In the genomic region with DNA sequence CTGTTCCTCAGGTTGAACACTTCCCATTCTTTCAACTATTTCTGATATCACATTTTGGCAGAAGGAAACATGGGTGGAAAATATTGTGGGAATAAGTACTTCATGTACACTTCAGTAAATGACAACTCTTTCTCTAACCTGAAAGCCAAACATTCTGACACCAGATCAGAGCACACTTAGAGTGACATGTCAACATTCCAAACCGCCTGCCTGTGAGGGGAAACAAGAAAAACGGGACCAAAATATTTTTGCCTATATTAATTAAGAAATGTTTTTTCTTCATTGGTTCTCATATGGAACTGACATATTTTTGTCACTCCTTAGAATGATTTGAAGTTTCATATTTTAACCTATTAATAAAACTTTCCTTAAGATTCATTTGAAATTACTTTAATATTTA, we compare ENCODE assay signal across 30 cellular contexts.
"Had no signal": no experiment of that assay in that cellular context is flagged by ENCODE, and none has a peak within 500 bp of the region (broad histone marks: within the 10 kb centered on the region; RNA-seq: fewer than 3 reads in every experiment).

No MANE protein-coding gene starts in this region.

- H3K27ac ChIP-seq: body of pancreas, colonic mucosa, gastrocnemius medialis, heart left ventricle, WERI-Rb-1 had no signal

- H3K4me3 ChIP-seq: body of pancreas, colonic mucosa, gastrocnemius medialis, heart left ventricle had no signal

- DNase-seq: activated CD4-positive, alpha-beta T cell treated with anti-CD3 and anti-CD28 coated beads for 36 hours; activated CD4-positive, alpha-beta T cell treated with anti-CD3 and anti-CD28 coated beads, Interleukin-2, amount 50 U/mL, for 1 hour; activated CD4-positive, alpha-beta T cell treated with anti-CD3 and anti-CD28 coated beads, Interleukin-2, amount 50 U/mL, for 48 hours; activated CD4-positive, CD25-positive, alpha-beta regulatory T cell; activated CD4-positive, CD25-positive, alpha-beta regulatory T cell treated with anti-CD3 and anti-CD28 coated beads, Interleukin-2, amount 50 U/mL, for 72 hours; activated CD8-positive, alpha-beta memory T cell treated with anti-CD3 and anti-CD28 coated beads for 24 hours; activated CD8-positive, alpha-beta T cell treated with anti-CD3 and anti-CD28 coated beads for 36 hours; activated effector memory CD4-positive, alpha-beta T cell treated with Interleukin-2 at 50 U/mL for 16 hours; activated gamma-delta T cell treated with Interleukin-2 at 50 U/mL for 16 hours; activated naive CD4-positive, alpha-beta T cell treated with anti-CD3 and anti-CD28 coated beads, Interleukin-2, amount 50 U/mL, for 16 hours; activated naive CD4-positive, alpha-beta T cell treated with Interleukin-2 at 50 U/mL for 16 hours; activated T-cell treated with anti-CD3 and anti-CD28 coated beads, Interleukin-2, amount 50 U/mL, for 4 hours; amygdala; aorta; body of pancreas; caudate nucleus; colonic mucosa; effector CD8-positive, alpha-beta T cell; foreskin fibroblast; gastrocnemius medialis; glutamatergic neuron; heart left ventricle; SW 1271; T-cell; T1000; WERI-Rb-1 had no signal

- H3K36me3 Mint-ChIP-seq: activated naive CD8-positive, alpha-beta T cell; T-cell had no signal

- H3K4me1 Mint-ChIP-seq: activated CD4-positive, alpha-beta T cell treated with anti-CD3 and anti-CD28 coated beads for 36 hours; activated T-helper 17 cell treated with anti-CD3 and anti-CD28 coated beads, Interleukin-2, amount 50 U/mL, for 72 hours; T-cell had no signal

- H3K4me3 Mint-ChIP-seq: activated CD4-positive, alpha-beta T cell treated with anti-CD3 and anti-CD28 coated beads for 36 hours; activated CD8-positive, alpha-beta T cell treated with anti-CD3 and anti-CD28 coated beads for 36 hours; activated naive CD8-positive, alpha-beta T cell; activated T-cell treated with anti-CD3 and anti-CD28 coated beads, Interleukin-2, amount 50 U/mL, for 4 hours; activated T-helper 17 cell treated with anti-CD3 and anti-CD28 coated beads, Interleukin-2, amount 50 U/mL, for 72 hours; T-cell; T-helper 1 cell treated with Interleukin-12 subunit alpha and Interleukin-12 subunit beta and Interleukin-4 antibody, amounts not matched to agents 30 μg/mL and 1 μg/mL, for 36 hours; T-helper 2 cell treated with Interferon-gamma antibody and Interleukin-4, amounts not matched to agents 5 μg/mL and 100 μg/mL, for 36 hours had no signal

- H3K9me3 Mint-ChIP-seq: T-helper 1 cell treated with Interleukin-12 subunit alpha and Interleukin-12 subunit beta and Interleukin-4 antibody, amounts not matched to agents 30 μg/mL and 1 μg/mL, for 36 hours; T-helper 2 cell treated with Interferon-gamma antibody and Interleukin-4, amounts not matched to agents 5 μg/mL and 100 μg/mL, for 36 hours had no signal

- H3K4me1 ChIP-seq: body of pancreas, colonic mucosa, gastrocnemius medialis had no signal

- H3K27ac Mint-ChIP-seq: activated CD4-positive, alpha-beta T cell treated with anti-CD3 and anti-CD28 coated beads for 36 hours; activated CD8-positive, alpha-beta T cell treated with anti-CD3 and anti-CD28 coated beads for 36 hours; activated naive CD8-positive, alpha-beta T cell; activated T-helper 17 cell treated with anti-CD3 and anti-CD28 coated beads, Interleukin-2, amount 50 U/mL, for 72 hours; T-cell; T-helper 1 cell treated with Interleukin-12 subunit alpha and Interleukin-12 subunit beta and Interleukin-4 antibody, amounts not matched to agents 30 μg/mL and 1 μg/mL, for 36 hours; T-helper 2 cell treated with Interferon-gamma antibody and Interleukin-4, amounts not matched to agents 5 μg/mL and 100 μg/mL, for 36 hours had no signal

- H3K36me3 ChIP-seq: colonic mucosa, gastrocnemius medialis, heart left ventricle, WERI-Rb-1 had no signal

- H3K9me3 ChIP-seq: colonic mucosa had no signal
